In the genomic region with DNA sequence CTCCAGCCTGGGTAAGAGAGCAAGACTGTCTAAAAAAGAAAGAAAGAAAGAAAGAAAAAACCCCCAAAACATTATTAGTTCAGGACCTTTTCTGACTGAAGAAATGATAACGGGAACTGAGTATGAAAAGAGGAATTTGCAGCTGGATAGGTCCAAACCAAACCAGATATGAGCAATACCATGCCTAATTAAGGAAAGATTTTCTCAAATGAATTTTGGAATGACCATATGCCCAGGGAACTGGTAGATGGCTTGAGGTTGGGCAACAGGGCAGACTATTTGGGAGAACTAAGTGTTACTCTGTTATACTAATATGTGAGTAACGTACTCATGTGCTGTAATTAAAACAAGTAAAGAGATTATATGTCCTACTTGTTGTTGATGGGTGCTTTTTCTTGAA, we compare ENCODE assay signal across 24 cellular contexts.
DNase-seq lines count a peak whose midpoint lies in the region; ATAC-seq and TF ChIP-seq lines count a peak whose summit lies in the region.
"Had no signal": no experiment of that assay in that cellular context is flagged by ENCODE, and none has a peak within 500 bp of the region (broad histone marks: within the 10 kb centered on the region; RNA-seq: fewer than 3 reads in every experiment).

No MANE protein-coding gene starts in this region.

- no peaks in the 10 kb centered on the region for H4K20me1 ChIP-seq in fibroblast of lung (ENCODE audit: control insufficient read depth, extremely low read depth, insufficient read depth, low read length)

- TF ChIP-seq EP300 in esophagus muscularis mucosa (IDR thresholded peaks at IDR 0.05) = no peak

- H3K4me2 ChIP-seq in fibroblast of lung (ENCODE audit: extremely low read depth, insufficient read depth, low read length) = no peak overlapping the region
- H3K4me2 ChIP-seq: KMS-11, neural progenitor cell had no signal

- WGBS in right lobe of liver (ENCODE audit: insufficient coverage, low coverage, low lambda C conversion rate, missing lambda C conversion rate) = 96% methylated on average over 2 of the region's 2 CpGs
- WGBS in esophagus muscularis mucosa = 98% methylated on average over 2 of the region's 2 CpGs

- TF ChIP-seq POLR2A in right lobe of liver (IDR thresholded peaks at IDR 0.05) (no peak), esophagus muscularis mucosa (IDR thresholded peaks at IDR 0.05; ENCODE audit: low read depth) (no peak)

- no peak for ATAC-seq in right lobe of liver
- ATAC-seq: activated CD4-positive, alpha-beta T cell treated with anti-CD3 and anti-CD28 coated beads for 36 hours; heart right ventricle; left cardiac atrium; sciatic nerve had no signal

- H3K36me3 ChIP-seq in fibroblast of lung (ENCODE audit: control insufficient read depth, insufficient read depth, low read length) (no peaks in the 10 kb centered on the region), right lobe of liver (no peaks in the 10 kb centered on the region), esophagus muscularis mucosa (no peaks in the 10 kb centered on the region)
- H3K36me3 ChIP-seq: adrenal gland, heart right ventricle, neural progenitor cell had no signal

- in situ Hi-C loops in GM13976 (cut with MboI; ENCODE audit: low sequenced_read_pairs, unreplicated experiment) = no loop called here

- H3K4me1 ChIP-seq in fibroblast of lung (ENCODE audit: control insufficient read depth, extremely low read depth, insufficient read depth, low read length) (peaks cover 2% of the 10 kb centered on the region), right lobe of liver (no peaks in the 10 kb centered on the region), esophagus muscularis mucosa (peaks cover 6 to 21% (median 11%) of the 10 kb centered on the region in 4 donors)
- H3K4me1 ChIP-seq: adrenal gland, neural progenitor cell had no signal

- H3K79me2 ChIP-seq in fibroblast of lung (ENCODE audit: control insufficient read depth, insufficient read depth, low read length) = no peaks in the 10 kb centered on the region

- TF ChIP-seq CTCF in fibroblast of lung (conservative IDR thresholded peaks at IDR 0.05 in 1 of 2, IDR thresholded peaks at IDR 0.05 in 1 of 2; ENCODE audit: low read depth in 1 of 2, low read length in 2 of 2) (no peak), GM13976 (IDR thresholded peaks at IDR 0.05; ENCODE audit: borderline replicate concordance, control extremely low read depth, extremely low read depth, insufficient read depth, missing control alignments) (no peak), right lobe of liver (IDR thresholded peaks at IDR 0.05) (no peak), esophagus muscularis mucosa (IDR thresholded peaks at IDR 0.05) (no peak)

- H3K27ac ChIP-seq in fibroblast of lung (ENCODE audit: insufficient read depth, low read length) (no peak overlapping the region), right lobe of liver (no peak overlapping the region), esophagus muscularis mucosa (replicated peaks in 1 of 4) (no peak overlapping the region)
- H3K27ac ChIP-seq: adrenal gland, heart right ventricle, KMS-11, neural progenitor cell had no signal

- DNase-seq in GM03348 (ENCODE audit: low spot score) = peak; percentile 27
- peak; percentile 68 for DNase-seq in RPMI7951 (ENCODE audit: low read depth)
- peak; percentile 37 to 75 for DNase-seq in fibroblast of lung (ENCODE audit: low read depth in 2 of 2)
- DNase-seq in NCI-H526 (lab: John Stamatoyannopoulos, UW) = no peak
- DNase-seq in GM13976 (ENCODE audit: low spot score) = no peak
- no peak for DNase-seq in right lobe of liver
- no peak for DNase-seq in esophagus muscularis mucosa (ENCODE audit: extremely low spot score)
- DNase-seq: activated CD4-positive, alpha-beta T cell treated with anti-CD3 and anti-CD28 coated beads for 36 hours; activated CD8-positive, alpha-beta memory T cell treated with anti-CD3 and anti-CD28 coated beads for 24 hours; activated gamma-delta T cell treated with Interleukin-2 at 50 U/mL for 16 hours; activated T-cell treated with anti-CD3 and anti-CD28 coated beads, Interleukin-2, amount 50 U/mL, for 1 hour; adrenal gland; C1 segment of cervical spinal cord; cortex of kidney; GOT3; heart right ventricle; left cardiac atrium; NCI-H510A treated with DMSO at 0.1 percent for 48 hours; NK-92 treated with Interleukin-12 subunit alpha and Interleukin-12 subunit beta, amount 100 ng/mL, for 24 hours; posterior cingulate gyrus; stimulated activated naive CD4-positive, alpha-beta T cell treated with Interleukin-2 at 50 U/mL for 16 hours had no signal

- no peaks in the 10 kb centered on the region for H3K27me3 ChIP-seq in fibroblast of lung (ENCODE audit: control insufficient read depth, insufficient read depth, low read length)
- no peaks in the 10 kb centered on the region for H3K27me3 ChIP-seq in right lobe of liver
- no peaks in the 10 kb centered on the region for H3K27me3 ChIP-seq in esophagus muscularis mucosa
- H3K27me3 ChIP-seq: adrenal gland, heart right ventricle, neural progenitor cell had no signal

- intact Hi-C loops in right lobe of liver (cut with DNase I) = no loop called here
- intact Hi-C loops in esophagus muscularis mucosa (cut with DNase I) = no loop called here

- H3K9me3 ChIP-seq in fibroblast of lung (ENCODE audit: control insufficient read depth, insufficient read depth, low read depth, low read length) = no peaks in the 10 kb centered on the region
- no peaks in the 10 kb centered on the region for H3K9me3 ChIP-seq in right lobe of liver
- no peaks in the 10 kb centered on the region for H3K9me3 ChIP-seq in esophagus muscularis mucosa
- H3K9me3 ChIP-seq: adrenal gland, heart right ventricle had no signal

- H3K4me3 ChIP-seq in fibroblast of lung (replicated peaks in 1 of 4; ENCODE audit: control extremely low read depth in 1 of 4, insufficient read depth in 1 of 4, low read depth in 3 of 4, low read length in 4 of 4) (no peak overlapping the region), right lobe of liver (no peak overlapping the region), esophagus muscularis mucosa (no peak overlapping the region)
- H3K4me3 ChIP-seq: adrenal gland, heart right ventricle, neural progenitor cell had no signal

- no peak overlapping the region for H3K9ac ChIP-seq in fibroblast of lung (ENCODE audit: insufficient read depth, low read length)
- H3K9ac ChIP-seq: KMS-11, neural progenitor cell had no signal

- no peak overlapping the region for H2AFZ ChIP-seq in fibroblast of lung (ENCODE audit: low read length)
- H2AFZ ChIP-seq: neural progenitor cell had no signal

Comparison
In these comparisons a context has a peak if more than half of its experiments do, and no peak if none do; other contexts are left out.
1. DNase-seq: peak in GM03348 (single experiment), RPMI7951 (single experiment) and fibroblast of lung (2 of 2); none in NCI-H526 (0 of 2), GM13976 (single experiment), right lobe of liver (0 of 3) and esophagus muscularis mucosa (single experiment).